ENCODE assay signal across 1 cellular context in the genomic region with DNA sequence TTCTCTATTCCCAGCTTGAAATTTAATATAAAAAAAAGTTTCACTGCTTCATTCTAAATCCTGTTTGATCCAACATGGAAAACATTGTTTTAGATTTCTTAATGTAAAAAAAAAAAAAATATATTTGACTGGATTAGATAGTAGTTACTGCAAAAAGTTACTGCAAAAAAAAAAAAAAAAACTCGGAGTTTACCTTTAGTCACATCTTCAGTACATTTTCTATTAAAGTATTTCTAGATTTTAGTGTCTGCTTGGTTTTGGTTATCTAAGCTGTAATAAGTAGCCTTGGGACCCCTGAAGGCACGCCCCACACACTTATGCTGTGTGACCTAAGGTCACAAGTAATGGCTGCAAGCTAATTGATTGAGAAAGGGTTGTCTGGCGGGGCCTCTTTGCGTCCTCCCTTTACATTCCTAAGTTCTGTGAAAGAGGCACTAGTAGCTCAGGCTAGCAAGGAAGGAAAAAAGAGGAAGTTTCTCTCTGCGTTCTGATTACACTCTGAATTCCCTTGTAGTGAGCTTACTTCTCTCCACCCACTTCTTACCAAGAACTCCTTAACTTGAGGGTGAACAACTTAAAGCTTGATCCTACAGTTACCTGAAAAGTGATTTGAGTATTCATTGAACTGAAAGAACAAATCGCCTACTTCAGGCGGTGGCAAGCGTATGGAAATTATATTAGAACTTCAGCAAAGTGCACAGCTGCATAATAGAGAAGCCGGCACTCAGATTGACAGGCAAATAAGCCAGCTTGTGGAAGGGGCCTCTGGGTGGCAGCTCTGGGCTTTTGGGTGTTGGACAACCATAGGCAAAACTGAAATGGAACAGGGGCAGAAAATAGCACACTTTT.
TF ChIP-seq lines count a peak whose summit lies in the region.

No MANE protein-coding gene starts in this region.

TF ChIP-seq in HepG2, 621 proteins besides CTCF, POLR2A, EP300 and RAD21 (continued from another document):
- TF ChIP-seq, protein P1, sequence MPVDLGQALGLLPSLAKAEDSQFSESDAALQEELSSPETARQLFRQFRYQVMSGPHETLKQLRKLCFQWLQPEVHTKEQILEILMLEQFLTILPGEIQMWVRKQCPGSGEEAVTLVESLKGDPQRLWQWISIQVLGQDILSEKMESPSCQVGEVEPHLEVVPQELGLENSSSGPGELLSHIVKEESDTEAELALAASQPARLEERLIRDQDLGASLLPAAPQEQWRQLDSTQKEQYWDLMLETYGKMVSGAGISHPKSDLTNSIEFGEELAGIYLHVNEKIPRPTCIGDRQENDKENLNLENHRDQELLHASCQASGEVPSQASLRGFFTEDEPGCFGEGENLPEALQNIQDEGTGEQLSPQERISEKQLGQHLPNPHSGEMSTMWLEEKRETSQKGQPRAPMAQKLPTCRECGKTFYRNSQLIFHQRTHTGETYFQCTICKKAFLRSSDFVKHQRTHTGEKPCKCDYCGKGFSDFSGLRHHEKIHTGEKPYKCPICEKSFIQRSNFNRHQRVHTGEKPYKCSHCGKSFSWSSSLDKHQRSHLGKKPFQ (CRISPR knock-in tag; IDR thresholded peaks at IDR 0.05; ENCODE audit: insufficient replicate concordance), result no peak
- TF ChIP-seq, protein P2, sequence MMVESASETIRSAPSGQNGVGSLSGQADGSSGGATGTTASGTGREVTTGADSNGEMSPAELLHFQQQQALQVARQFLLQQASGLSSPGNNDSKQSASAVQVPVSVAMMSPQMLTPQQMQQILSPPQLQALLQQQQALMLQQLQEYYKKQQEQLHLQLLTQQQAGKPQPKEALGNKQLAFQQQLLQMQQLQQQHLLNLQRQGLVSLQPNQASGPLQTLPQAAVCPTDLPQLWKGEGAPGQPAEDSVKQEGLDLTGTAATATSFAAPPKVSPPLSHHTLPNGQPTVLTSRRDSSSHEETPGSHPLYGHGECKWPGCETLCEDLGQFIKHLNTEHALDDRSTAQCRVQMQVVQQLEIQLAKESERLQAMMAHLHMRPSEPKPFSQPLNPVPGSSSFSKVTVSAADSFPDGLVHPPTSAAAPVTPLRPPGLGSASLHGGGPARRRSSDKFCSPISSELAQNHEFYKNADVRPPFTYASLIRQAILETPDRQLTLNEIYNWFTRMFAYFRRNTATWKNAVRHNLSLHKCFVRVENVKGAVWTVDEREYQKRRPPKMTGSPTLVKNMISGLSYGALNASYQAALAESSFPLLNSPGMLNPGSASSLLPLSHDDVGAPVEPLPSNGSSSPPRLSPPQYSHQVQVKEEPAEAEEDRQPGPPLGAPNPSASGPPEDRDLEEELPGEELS (CRISPR knock-in tag; IDR thresholded peaks at IDR 0.05), result no peak
- TF ChIP-seq SUZ12 (IDR thresholded peaks at IDR 0.05; ENCODE audit: low read depth, low read length) (no peak), MED13 (CRISPR knock-in tag; IDR thresholded peaks at IDR 0.05) (no peak), ATRX (CRISPR knock-in tag; IDR thresholded peaks at IDR 0.05; ENCODE audit: borderline replicate concordance) (no peak), FOXO1 (CRISPR knock-in tag; IDR thresholded peaks at IDR 0.05) (no peak)
